Comparison of ENCODE assay signal across 23 cellular contexts in genomic region chr3:144289057-144289456, GRCh38.
"Had no signal": no experiment of that assay in that cellular context is flagged by ENCODE, and none has a peak within 500 bp of the region (broad histone marks: within the 10 kb centered on the region; RNA-seq: fewer than 3 reads in every experiment).

No MANE protein-coding gene starts in this region.

- H3K27ac ChIP-seq: hepatocyte, left ventricle myocardium inferior, ovary, skin epidermis, testis, thyroid gland, uterus had no signal

- H3K79me2 ChIP-seq: hepatocyte had no signal

- H3K27me3 ChIP-seq: hepatocyte, ovary, testis, thyroid gland, uterus had no signal

- ATAC-seq: right cardiac atrium; sciatic nerve; stimulated activated naive B cell treated with anti-CD40 and anti-IgM and Interleukin-4, amounts not matched to agents 10 μg/mL and 1 μg/mL and 100 μg/mL, for 72 hours had no signal

- H3K4me3 ChIP-seq: hepatocyte, left ventricle myocardium inferior, lung, ovary, skin epidermis, testis, thyroid gland, uterus had no signal

- H3K36me3 Mint-ChIP-seq: naive B cell; natural killer cell treated with Interleukin-12 subunit alpha and Interleukin-12 subunit beta and Interleukin-15 and Interleukin-18, amount 100 ng/mL, for 72 hours; stimulated activated naive B cell treated with anti-CD40 and anti-IgM and Interleukin-4, amounts not matched to agents 10 μg/mL and 1 μg/mL and 100 μg/mL, for 72 hours; type B pancreatic cell had no signal

- H3K27me3 Mint-ChIP-seq: naive B cell; natural killer cell treated with Interleukin-12 subunit alpha and Interleukin-12 subunit beta and Interleukin-15 and Interleukin-18, amount 100 ng/mL, for 72 hours; progenitor cell of endocrine pancreas; stimulated activated naive B cell treated with anti-CD40 and anti-IgM and Interleukin-4, amounts not matched to agents 10 μg/mL and 1 μg/mL and 100 μg/mL, for 72 hours had no signal

- H3K9me3 Mint-ChIP-seq: stimulated activated naive CD8-positive, alpha-beta T cell treated with anti-CD3 and anti-CD28 coated beads, Interleukin-15, Interleukin-2, amounts not matched to agents 100 ng/mL and 50 ng/mL, for 24 hours had no signal

- H2AFZ ChIP-seq: hepatocyte had no signal

- H3K4me3 Mint-ChIP-seq: mesothelial cell of epicardium; naive B cell; natural killer cell treated with Interleukin-12 subunit alpha and Interleukin-12 subunit beta and Interleukin-15 and Interleukin-18, amount 100 ng/mL, for 72 hours; stimulated activated naive B cell treated with anti-CD40 and anti-IgM and Interleukin-4, amounts not matched to agents 10 μg/mL and 1 μg/mL and 100 μg/mL, for 72 hours; stimulated activated naive CD8-positive, alpha-beta T cell treated with anti-CD3 and anti-CD28 coated beads, Interleukin-15, Interleukin-2, amounts not matched to agents 100 ng/mL and 50 ng/mL, for 24 hours; type B pancreatic cell had no signal

- H3K4me1 ChIP-seq: left ventricle myocardium inferior, testis, thyroid gland, uterus had no signal

- H3K36me3 ChIP-seq: left ventricle myocardium inferior, ovary, thyroid gland, uterus had no signal

- H3K27ac Mint-ChIP-seq: naive B cell; natural killer cell treated with Interleukin-12 subunit alpha and Interleukin-12 subunit beta and Interleukin-15 and Interleukin-18, amount 100 ng/mL, for 72 hours; progenitor cell of endocrine pancreas; stimulated activated naive B cell treated with anti-CD40 and anti-IgM and Interleukin-4, amounts not matched to agents 10 μg/mL and 1 μg/mL and 100 μg/mL, for 72 hours; stimulated activated naive CD8-positive, alpha-beta T cell treated with anti-CD3 and anti-CD28 coated beads, Interleukin-15, Interleukin-2, amounts not matched to agents 100 ng/mL and 50 ng/mL, for 24 hours; type B pancreatic cell had no signal

- H3K4me2 ChIP-seq: hepatocyte had no signal

- H3K9me3 ChIP-seq: ovary, testis, thyroid gland, uterus had no signal

- DNase-seq: islet precursor cell; left ventricle myocardium inferior; mesendoderm; naive B cell; ovary; right cardiac atrium; stimulated activated CD4-positive, alpha-beta T cell treated with anti-CD3 and anti-CD28 coated beads, Interleukin-12 subunit alpha, Interleukin-12 subunit beta, amount 100 ng/mL, for 4 hours; stimulated activated CD4-positive, alpha-beta T cell treated with anti-CD3 and anti-CD28 coated beads, Interleukin-15, amount 100 ng/mL, for 24 hours; stimulated activated CD4-positive, alpha-beta T cell treated with anti-CD3 and anti-CD28 coated beads, Interleukin-2, amount 100 ng/mL, for 24 hours; stimulated activated CD4-positive, alpha-beta T cell treated with anti-CD3 and anti-CD28 coated beads, Interleukin-4, amount 100 ng/mL, for 1 hour; stimulated activated naive B cell treated with anti-CD40 and anti-IgM and Interleukin-4, amounts not matched to agents 10 μg/mL and 1 μg/mL and 100 μg/mL, for 72 hours; testis; thyroid gland; uterus had no signal
